35 cellular contexts compared by ENCODE assay signal in genomic region chr4:178271386-178271785, GRCh38.
"Had no signal": no experiment of that assay in that cellular context is flagged by ENCODE, and none has a peak within 500 bp of the region (broad histone marks: within the 10 kb centered on the region; RNA-seq: fewer than 3 reads in every experiment).

No MANE protein-coding gene starts in this region.

- H3K36me3 ChIP-seq: ascending aorta, cardiac muscle cell, Peyer's patch, SJSA1 had no signal

- H3K9me3 ChIP-seq: ascending aorta, Peyer's patch, SJSA1 had no signal

- H3K27me3 Mint-ChIP-seq: activated B cell treated with CpG ODN at 0.5 μM for 24 hours; activated CD8-positive, alpha-beta T cell treated with anti-CD3 and anti-CD28 coated beads for 36 hours; activated naive CD8-positive, alpha-beta T cell treated with anti-CD3 and anti-CD28 coated beads for 36 hours; activated T-helper 17 cell treated with anti-CD3 and anti-CD28 coated beads, Interleukin-2, amount 50 U/mL, for 72 hours; central memory CD8-positive, alpha-beta T cell had no signal

- DNase-seq: activated B cell treated with CpG ODN at 0.5 μM for 24 hours; activated CD4-positive, alpha-beta T cell treated with anti-CD3 and anti-CD28 coated beads for 4 hours; activated CD4-positive, CD25-positive, alpha-beta regulatory T cell treated with anti-CD3 and anti-CD28 coated beads, Interleukin-2, amount 50 U/mL, for 72 hours; activated CD8-positive, alpha-beta T cell treated with anti-CD3 and anti-CD28 coated beads for 36 hours; activated effector memory CD4-positive, alpha-beta T cell treated with anti-CD3 and anti-CD28 coated beads, Interleukin-2, amount 50 U/mL, for 16 hours; activated naive CD4-positive, alpha-beta T cell; activated naive CD4-positive, alpha-beta T cell treated with anti-CD3 and anti-CD28 coated beads, Interleukin-2, amount 50 U/mL, for 16 hours; activated naive CD8-positive, alpha-beta T cell treated with anti-CD3 and anti-CD28 coated beads for 36 hours; activated T-cell treated with anti-CD3 and anti-CD28 coated beads, Interleukin-2, amount 50 U/mL, for 1 hour; activated T-cell treated with anti-CD3 and anti-CD28 coated beads, Interleukin-2, amount 50 U/mL, for 72 hours; amniotic stem cell; NCI-H1105; NCI-H1417 treated with DMSO at 0.1 percent for 48 hours; NCI-H187 treated with DMSO at 0.1 percent for 48 hours; NCI-H2081; NCI-H2227 treated with DMSO at 0.1 percent for 48 hours; NCI-H446; NCI-H510A treated with DMSO at 0.1 percent for 48 hours; NCI-H526 treated with DMSO at 0.1 percent for 48 hours; NCI-H82; PC-3; Peyer's patch; RPMI8226; SHP77 treated with DMSO at 0.1 percent for 48 hours; SW 1271; T-helper 1 cell; T-helper 2 cell; T-helper 9 cell had no signal

- H3K27ac Mint-ChIP-seq: activated B cell treated with CpG ODN at 0.5 μM for 24 hours; activated CD8-positive, alpha-beta T cell treated with anti-CD3 and anti-CD28 coated beads for 36 hours; activated naive CD8-positive, alpha-beta T cell treated with anti-CD3 and anti-CD28 coated beads for 36 hours; activated T-cell treated with anti-CD3 and anti-CD28 coated beads, Interleukin-2, amount 50 U/mL, for 72 hours; activated T-helper 17 cell treated with anti-CD3 and anti-CD28 coated beads, Interleukin-2, amount 50 U/mL, for 72 hours had no signal

- H3K4me1 Mint-ChIP-seq: activated B cell treated with CpG ODN at 0.5 μM for 24 hours; activated naive CD8-positive, alpha-beta T cell treated with anti-CD3 and anti-CD28 coated beads for 36 hours; activated T-helper 17 cell treated with anti-CD3 and anti-CD28 coated beads, Interleukin-2, amount 50 U/mL, for 72 hours; central memory CD8-positive, alpha-beta T cell had no signal

- H3K4me3 ChIP-seq: ascending aorta, cardiac muscle cell, Peyer's patch, SJSA1 had no signal

- H3K27ac ChIP-seq: ascending aorta, cardiac muscle cell, KMS-11, Peyer's patch, SJSA1, VCaP had no signal

- H3K4me3 Mint-ChIP-seq: activated B cell treated with CpG ODN at 0.5 μM for 24 hours; activated CD8-positive, alpha-beta T cell treated with anti-CD3 and anti-CD28 coated beads for 36 hours; activated naive CD8-positive, alpha-beta T cell treated with anti-CD3 and anti-CD28 coated beads for 36 hours; activated T-cell treated with anti-CD3 and anti-CD28 coated beads, Interleukin-2, amount 50 U/mL, for 72 hours; activated T-helper 17 cell treated with anti-CD3 and anti-CD28 coated beads, Interleukin-2, amount 50 U/mL, for 72 hours; central memory CD8-positive, alpha-beta T cell had no signal

- H3K4me2 ChIP-seq: KMS-11 had no signal

- H3K27me3 ChIP-seq: ascending aorta, cardiac muscle cell, Peyer's patch, SJSA1 had no signal

- H3K4me1 ChIP-seq: ascending aorta, Peyer's patch, SJSA1 had no signal

- H3K9ac ChIP-seq: KMS-11 had no signal

- ATAC-seq: activated CD8-positive, alpha-beta T cell treated with anti-CD3 and anti-CD28 coated beads for 36 hours; activated T-cell treated with anti-CD3 and anti-CD28 coated beads, Interleukin-2, amount 50 U/mL, for 72 hours; activated T-helper 17 cell treated with anti-CD3 and anti-CD28 coated beads, Interleukin-2, amount 50 U/mL, for 72 hours; PC-3 had no signal

- H3K36me3 Mint-ChIP-seq: activated naive CD8-positive, alpha-beta T cell treated with anti-CD3 and anti-CD28 coated beads for 36 hours had no signal
